31 cellular contexts compared by ENCODE assay signal in genomic region chr1:39707506-39707905, GRCh38. TPM values are rescaled to one million over a fixed set of nuclear protein-coding genes. Genes with fewer than 3 reads are reported as not detected.
"Had no signal": no experiment of that assay in that cellular context is flagged by ENCODE, and none has a peak within 500 bp of the region (broad histone marks: within the 10 kb centered on the region; RNA-seq: fewer than 3 reads in every experiment).

No MANE protein-coding gene starts in this region.

- H3K4me1 ChIP-seq: ascending aorta, breast epithelium had no signal

- H3K27me3 ChIP-seq: ascending aorta, brain microvascular endothelial cell, breast epithelium had no signal

- H3K9me3 ChIP-seq: ascending aorta, breast epithelium had no signal

- H3K4me3 ChIP-seq: ascending aorta, breast epithelium had no signal

- FAIRE-seq: TTC549 had no signal

- H3K36me3 ChIP-seq: ascending aorta, brain microvascular endothelial cell, breast epithelium, WERI-Rb-1 had no signal

- H3K27ac ChIP-seq: ascending aorta, brain microvascular endothelial cell, breast epithelium, WERI-Rb-1 had no signal

- DNase-seq: activated CD4-positive, alpha-beta memory T cell treated with anti-CD3 and anti-CD28 coated beads, Interleukin-2, amount 10 ng/mL, durations not matched to agents 7 days and 5 days; activated CD4-positive, alpha-beta T cell treated with anti-CD3 and anti-CD28 coated beads for 1 hour; activated CD4-positive, alpha-beta T cell treated with anti-CD3 and anti-CD28 coated beads for 36 hours; activated CD4-positive, alpha-beta T cell treated with anti-CD3 and anti-CD28 coated beads for 48 hours; activated CD4-positive, alpha-beta T cell treated with anti-CD3 and anti-CD28 coated beads, Interleukin-2, amount 10 ng/mL, durations not matched to agents 7 days and 5 days; activated CD4-positive, alpha-beta T cell treated with anti-CD3 and anti-CD28 coated beads, Interleukin-2, amount 50 U/mL, for 48 hours; activated CD4-positive, CD25-positive, alpha-beta regulatory T cell; activated CD8-positive, alpha-beta memory T cell treated with anti-CD3 and anti-CD28 coated beads, Interleukin-2, amount 10 ng/mL, durations not matched to agents 7 days and 5 days; activated CD8-positive, alpha-beta memory T cell treated with anti-CD3 and anti-CD28 coated beads, Interleukin-2, amount 50 U/mL, for 48 hours; activated CD8-positive, alpha-beta T cell treated with anti-CD3 and anti-CD28 coated beads, Interleukin-2, amount 10 ng/mL, durations not matched to agents 7 days and 5 days; activated effector memory CD4-positive, alpha-beta T cell treated with Interleukin-2 at 50 U/mL for 16 hours; activated gamma-delta T cell; activated naive CD4-positive, alpha-beta T cell treated with anti-CD3 and anti-CD28 coated beads, Interleukin-2, amount 10 ng/mL, durations not matched to agents 7 days and 5 days; activated naive CD4-positive, alpha-beta T cell treated with Interleukin-2 at 50 U/mL for 16 hours; activated naive CD8-positive, alpha-beta T cell treated with anti-CD3 and anti-CD28 coated beads, Interleukin-2, amount 10 ng/mL, durations not matched to agents 7 days and 5 days; activated naive CD8-positive, alpha-beta T cell treated with anti-CD3 and anti-CD28 coated beads, Interleukin-2, amount 50 U/mL, for 24 hours; activated T-cell treated with anti-CD3 and anti-CD28 coated beads, Interleukin-2, amount 50 U/mL, for 24 hours; activated T-cell treated with anti-CD3 and anti-CD28 coated beads, Interleukin-2, amount 50 U/mL, for 48 hours; amygdala; anterior cingulate cortex; brain microvascular endothelial cell; central memory CD4-positive, alpha-beta T cell; T-helper 1 cell; T-helper 2 cell; T-helper 9 cell; WERI-Rb-1 had no signal

- ATAC-seq: activated CD4-positive, alpha-beta T cell treated with anti-CD3 and anti-CD28 coated beads for 36 hours; activated CD4-positive, CD25-positive, alpha-beta regulatory T cell treated with anti-CD3 and anti-CD28 coated beads, Interleukin-2, amount 50 U/mL, for 24 hours; activated CD8-positive, alpha-beta memory T cell treated with anti-CD3 and anti-CD28 coated beads, Interleukin-2, amount 10 ng/mL, durations not matched to agents 7 days and 5 days; activated CD8-positive, alpha-beta T cell treated with anti-CD3 and anti-CD28 coated beads, Interleukin-2, amount 10 ng/mL, durations not matched to agents 7 days and 5 days; activated naive CD8-positive, alpha-beta T cell treated with anti-CD3 and anti-CD28 coated beads, Interleukin-2, amount 50 U/mL, for 24 hours; WTC11 had no signal

RNA-seq across cellular contexts. Expression of gene HPCAL4, which starts 16.3 kb away (rescaled TPM):
- total RNA-seq: ascending aorta, breast epithelium had no signal

RNA-seq across cellular contexts. Expression of gene NT5C1A, which starts 35.6 kb away (rescaled TPM):
- total RNA-seq: activated CD4-positive, alpha-beta memory T cell treated with anti-CD3 and anti-CD28 coated beads, Interleukin-2, amount 10 ng/mL, durations not matched to agents 7 days and 5 days; activated CD4-positive, alpha-beta T cell treated with anti-CD3 and anti-CD28 coated beads, Interleukin-2, amount 10 ng/mL, durations not matched to agents 7 days and 5 days; activated CD8-positive, alpha-beta T cell treated with anti-CD3 and anti-CD28 coated beads, Interleukin-2, amount 10 ng/mL, durations not matched to agents 7 days and 5 days; activated naive CD8-positive, alpha-beta T cell treated with anti-CD3 and anti-CD28 coated beads, Interleukin-2, amount 10 ng/mL, durations not matched to agents 7 days and 5 days; ascending aorta; WTC11 had no signal
